In genomic region chr10:15879058-15879457, GRCh38 we compare ENCODE assay signal across 8 cellular contexts. TPM values are rescaled to one million over a fixed set of nuclear protein-coding genes. Genes with fewer than 3 reads are reported as not detected.
DNase-seq lines count a peak whose midpoint lies in the region; ATAC-seq, FAIRE-seq and TF ChIP-seq lines count a peak whose summit lies in the region.

No MANE protein-coding gene starts in this region.

- intact Hi-C loops in kidney (cut with DNase I): no loop called here

- H3K9me3 ChIP-seq in kidney (ENCODE audit: control insufficient read depth in 1 of 2, low read length in 2 of 2): no peaks in the 10 kb centered on the region

- H3K27ac ChIP-seq in kidney (ENCODE audit: low read depth in 2 of 2, low read length in 2 of 2): no peak overlapping the region

- FAIRE-seq in kidney (lab: Jason Lieb, UNC): peak; percentile 57

- no peaks in the 10 kb centered on the region for H3K36me3 ChIP-seq in kidney (ENCODE audit: control insufficient read depth in 1 of 2, insufficient read depth in 2 of 2, low read length in 2 of 2)

- DNase-seq in NCI-H2081 (lab: John Stamatoyannopoulos, UW): peak; percentile 42 to 58
- no peak for DNase-seq in NCI-H2081 treated with DMSO at 0.1 percent for 48 hours (lab: John Stamatoyannopoulos, UW)
- peak; percentile 43 for DNase-seq in LoVo (ENCODE audit: low spot score)
- peak; percentile 44 for DNase-seq in amniotic epithelial cell (ENCODE audit: low read depth)
- DNase-seq in kidney: no peak
- no peak for DNase-seq in SKM-1 treated with dmso at 0.1 percent for 144 hours (lab: John Stamatoyannopoulos, UW; ENCODE audit: unreplicated experiment)

- peak; percentile 50 for TF ChIP-seq CTCF in kidney (IDR thresholded peaks at IDR 0.05; ENCODE audit: borderline replicate concordance, extremely low read depth, insufficient read depth)

- no peak overlapping the region for H3K4me3 ChIP-seq in kidney (ENCODE audit: low read length in 2 of 2)

- no peak for TF ChIP-seq POLR2A in GM18505 (IDR thresholded peaks at IDR 0.05; ENCODE audit: borderline replicate concordance, extremely low read depth, insufficient read depth, insufficient read length)

- H3K4me1 ChIP-seq in kidney (ENCODE audit: control insufficient read depth in 1 of 2, insufficient read depth in 1 of 2, low read depth in 1 of 2, low read length in 2 of 2): no peaks in the 10 kb centered on the region

- H3K9ac ChIP-seq in kidney (ENCODE audit: low read length in 2 of 2): no peak overlapping the region

- ATAC-seq in GM18505 (IDR thresholded peaks at IDR 0.05; ENCODE audit: unreplicated experiment) (no peak), HG02885 (IDR thresholded peaks at IDR 0.05; ENCODE audit: poor library complexity, unreplicated experiment) (no peak)

RNA-seq across cellular contexts. Expression of gene MINDY3, which starts 18.8 kb away (rescaled TPM):
- total RNA-seq in kidney: 31.5 TPM
- 22.2 TPM for polyA plus RNA-seq in kidney (ENCODE audit: insufficient read depth, low read depth, low replicate concordance)

Comparison
In these comparisons a context has a peak if more than half of its experiments do, and no peak if none do; other contexts are left out.
1. DNase-seq: peak in NCI-H2081 (2 of 2), LoVo (single experiment) and amniotic epithelial cell (single experiment); none in NCI-H2081 treated with DMSO at 0.1 percent for 48 hours (single experiment), kidney (single experiment) and SKM-1 treated with dmso at 0.1 percent for 144 hours (single experiment).